In the genomic region with DNA sequence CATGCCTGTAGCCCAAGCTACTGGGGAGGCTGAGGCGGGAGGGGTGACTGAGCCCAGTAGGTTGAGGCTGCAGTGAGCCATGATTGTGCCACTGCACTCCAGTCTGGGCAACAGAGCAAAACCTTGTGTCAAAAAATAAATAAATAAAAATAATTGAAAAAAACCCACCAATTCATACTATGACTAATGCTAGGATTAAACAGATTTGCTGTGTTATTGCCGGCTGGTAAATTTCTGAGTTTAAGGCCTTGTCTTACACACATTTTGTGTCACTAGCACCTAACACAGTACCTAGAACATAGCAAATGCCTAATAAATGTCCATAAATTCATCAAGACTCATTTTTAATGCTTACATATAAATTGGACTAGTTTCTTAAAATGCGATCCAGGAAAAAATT, we compare ENCODE assay signal across 10 cellular contexts. TPM values are rescaled to one million over a fixed set of nuclear protein-coding genes. Genes with fewer than 3 reads are reported as not detected.
A peak's percentile ranks its signal among the peaks of the same experiment; 100 is the strongest.
DNase-seq lines count a peak whose midpoint lies in the region; ATAC-seq and TF ChIP-seq lines count a peak whose summit lies in the region.
"Had no signal": no experiment of that assay in that cellular context is flagged by ENCODE, and none has a peak within 500 bp of the region (broad histone marks: within the 10 kb centered on the region; RNA-seq: fewer than 3 reads in every experiment).

No MANE protein-coding gene starts in this region.

- TF ChIP-seq CTCF in cardiac fibroblast (IDR thresholded peaks at IDR 0.05; ENCODE audit: low read depth, low read length): no peak

- H3K9me3 ChIP-seq in BLaER1 treated with 17β-estradiol and CSF1 and Interleukin-3, amounts not matched to agents 10 nM and 100 nM (replicated peaks in 1 of 11): no peaks in the 10 kb centered on the region

- H4K20me1 ChIP-seq in BLaER1 treated with 17β-estradiol and CSF1 and Interleukin-3, amounts not matched to agents 10 nM and 100 nM: peaks cover 0 to 37% (median 6%) of the 10 kb centered on the region in 11 experiments; a peak in 10 of 22 replicates

- H3K27me3 Mint-ChIP-seq in natural killer cell treated with Interleukin-12 subunit alpha and Interleukin-12 subunit beta and Interleukin-15 and Interleukin-18, amount 100 ng/mL, for 72 hours: no peaks in the 10 kb centered on the region

- DNase-seq in LoVo (ENCODE audit: low spot score) (peak; percentile 2), cardiac fibroblast (ENCODE audit: low read depth in 2 of 2) (peak; percentile 24 to 60), RPMI8226 (no peak), amygdala (lab: John Stamatoyannopoulos, UW) (no peak), NCI-H1092 treated with DMSO at 0.1 percent for 48 hours (lab: John Stamatoyannopoulos, UW) (no peak), cerebellar nuclear complex (lab: John Stamatoyannopoulos, UW) (no peak)
- no peak for DNase-seq in natural killer cell treated with Interleukin-12 subunit alpha and Interleukin-12 subunit beta and Interleukin-15 and Interleukin-18, amount 100 ng/mL, for 72 hours (ENCODE audit: low spot score)
- DNase-seq: DMS153, NCI-H1417 had no signal

- no peaks in the 10 kb centered on the region for H3K9me3 Mint-ChIP-seq in natural killer cell treated with Interleukin-12 subunit alpha and Interleukin-12 subunit beta and Interleukin-15 and Interleukin-18, amount 100 ng/mL, for 72 hours

- H3K27ac ChIP-seq in BLaER1 treated with 17β-estradiol and CSF1 and Interleukin-3, amounts not matched to agents 10 nM and 100 nM: peak overlapping the region in 9 of 11 experiments; percentile 37 to 99 (median 72); a peak in 15 of 22 replicates

- peak overlapping the region; percentile 19 to 98 (median 83); a peak in 20 of 22 replicates for H3K4me2 ChIP-seq in BLaER1 treated with 17β-estradiol and CSF1 and Interleukin-3, amounts not matched to agents 10 nM and 100 nM

- H3K4me3 Mint-ChIP-seq in natural killer cell treated with Interleukin-12 subunit alpha and Interleukin-12 subunit beta and Interleukin-15 and Interleukin-18, amount 100 ng/mL, for 72 hours: peak overlapping the region; percentile 78

- H3K36me3 ChIP-seq in BLaER1 treated with 17β-estradiol and CSF1 and Interleukin-3, amounts not matched to agents 10 nM and 100 nM: peaks cover 0 to 6% (median under 1%) of the 10 kb centered on the region in 11 experiments; a peak in 5 of 22 replicates

- no peaks in the 10 kb centered on the region for H3K27me3 ChIP-seq in BLaER1 treated with 17β-estradiol and CSF1 and Interleukin-3, amounts not matched to agents 10 nM and 100 nM

- no peak overlapping the region for H3K4me3 ChIP-seq in BLaER1 treated with 17β-estradiol and CSF1 and Interleukin-3, amounts not matched to agents 10 nM and 100 nM
- H3K4me3 ChIP-seq in cardiac fibroblast (replicated peaks in 1 of 2; ENCODE audit: low read depth in 2 of 2, low read length in 2 of 2): no peak overlapping the region

- ATAC-seq in natural killer cell treated with Interleukin-12 subunit alpha and Interleukin-12 subunit beta and Interleukin-15 and Interleukin-18, amount 100 ng/mL, for 72 hours: no peak

- H3K4me1 ChIP-seq in BLaER1 treated with 17β-estradiol and CSF1 and Interleukin-3, amounts not matched to agents 10 nM and 100 nM: peaks cover 74 to 100% (median 98%) of the 10 kb centered on the region in 10 experiments

- peak overlapping the region in 1 of 11 experiments; percentile 22; a peak in 1 of 22 replicates for H3K9ac ChIP-seq in BLaER1 treated with 17β-estradiol and CSF1 and Interleukin-3, amounts not matched to agents 10 nM and 100 nM

- peaks cover 66 to 76% of the 10 kb centered on the region in 2 donors for H3K4me1 Mint-ChIP-seq in natural killer cell treated with Interleukin-12 subunit alpha and Interleukin-12 subunit beta and Interleukin-15 and Interleukin-18, amount 100 ng/mL, for 72 hours (ENCODE audit: low read depth in 2 of 2)

- H3K36me3 Mint-ChIP-seq in natural killer cell treated with Interleukin-12 subunit alpha and Interleukin-12 subunit beta and Interleukin-15 and Interleukin-18, amount 100 ng/mL, for 72 hours: no peaks in the 10 kb centered on the region

- peak overlapping the region; percentile 83 for H3K27ac Mint-ChIP-seq in natural killer cell treated with Interleukin-12 subunit alpha and Interleukin-12 subunit beta and Interleukin-15 and Interleukin-18, amount 100 ng/mL, for 72 hours

RNA-seq across cellular contexts. Expression of a gene that starts 8.7 kb away (rescaled TPM):
- total RNA-seq in natural killer cell treated with Interleukin-12 subunit alpha and Interleukin-12 subunit beta and Interleukin-15 and Interleukin-18, amount 100 ng/mL, for 72 hours: 10 to 100 TPM; 24.4 to 31.8 TPM

RNA-seq across cellular contexts. Expression of a gene that starts 35.7 kb away (rescaled TPM):
- 10 to 100 TPM; 11.8 to 13.2 TPM for total RNA-seq in natural killer cell treated with Interleukin-12 subunit alpha and Interleukin-12 subunit beta and Interleukin-15 and Interleukin-18, amount 100 ng/mL, for 72 hours

Comparison
In these comparisons a context has a peak if more than half of its experiments do, and no peak if none do; other contexts are left out.
1. DNase-seq: peak in LoVo (single experiment) and cardiac fibroblast (2 of 2); none in natural killer cell treated with Interleukin-12 subunit alpha and Interleukin-12 subunit beta and Interleukin-15 and Interleukin-18, amount 100 ng/mL, for 72 hours (single experiment), RPMI8226 (single experiment), amygdala (0 of 56), NCI-H1092 treated with DMSO at 0.1 percent for 48 hours (single experiment) and cerebellar nuclear complex (0 of 2).